13 cellular contexts compared by ENCODE assay signal in the genomic region with DNA sequence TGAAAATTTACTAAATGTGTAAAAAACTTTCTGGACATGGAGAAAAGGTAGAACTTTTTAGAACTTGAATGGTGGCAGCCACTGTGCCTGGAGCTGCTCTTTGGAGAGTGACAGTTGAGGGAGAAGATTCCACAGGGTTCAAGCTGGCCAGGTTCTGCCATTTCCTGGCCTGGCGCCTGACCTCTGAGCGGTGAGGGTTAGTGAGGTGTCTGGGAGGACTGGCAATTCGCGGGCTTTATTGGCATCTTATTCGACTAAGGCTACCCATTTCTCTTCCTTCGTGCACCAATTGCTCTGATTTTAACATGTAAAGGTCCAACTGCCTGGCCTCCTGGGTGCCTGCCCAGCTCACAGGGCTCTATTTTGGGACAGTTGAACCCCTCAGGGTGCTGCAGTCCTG. TPM values are rescaled to one million over a fixed set of nuclear protein-coding genes. Genes with fewer than 3 reads are reported as not detected.
DNase-seq lines count a peak whose midpoint lies in the region; ATAC-seq and TF ChIP-seq lines count a peak whose summit lies in the region.
"Had no signal": no experiment of that assay in that cellular context is flagged by ENCODE, and none has a peak within 500 bp of the region (broad histone marks: within the 10 kb centered on the region; RNA-seq: fewer than 3 reads in every experiment).

No MANE protein-coding gene starts in this region.

- no peaks in the 10 kb centered on the region for H3K36me3 Mint-ChIP-seq in glutamatergic neuron (ENCODE audit: unreplicated experiment)

- DNase-seq in SK-N-MC (ENCODE audit: low read depth, low spot score) (no peak), glutamatergic neuron (no peak), skeletal muscle cell (ENCODE audit: low read depth) (no peak), hippocampal formation (lab: John Stamatoyannopoulos, UW) (no peak), globus pallidus (ENCODE audit: low spot score) (no peak), dedifferentiated amniotic fluid mesenchymal stem cell (ENCODE audit: extremely low spot score) (no peak)
- DNase-seq: activated T-cell treated with anti-CD3 and anti-CD28 coated beads, Interleukin-2, amount 50 U/mL, for 48 hours; CD4-positive, alpha-beta T cell; GDM1; NCI-H1105 had no signal

- ATAC-seq in GM18517 (IDR thresholded peaks at IDR 0.05; ENCODE audit: unreplicated experiment), result no peak

- no peak overlapping the region for H3K27ac Mint-ChIP-seq in glutamatergic neuron (ENCODE audit: unreplicated experiment)
- H3K27ac Mint-ChIP-seq: CD4-positive, alpha-beta T cell had no signal

- H3K4me3 Mint-ChIP-seq in glutamatergic neuron (ENCODE audit: unreplicated experiment), result peak overlapping the region; percentile 42
- H3K4me3 Mint-ChIP-seq: CD4-positive, alpha-beta T cell had no signal

- peak overlapping the region; percentile 97 for H3K4me2 ChIP-seq in BLaER1

- H3K9me3 ChIP-seq in BLaER1 (no peaks in the 10 kb centered on the region), SK-N-MC (ENCODE audit: low read depth, low read length) (no peaks in the 10 kb centered on the region)

- H3K27me3 ChIP-seq in BLaER1, result no peaks in the 10 kb centered on the region

- peaks cover 33% of the 10 kb centered on the region for H3K4me1 Mint-ChIP-seq in glutamatergic neuron (ENCODE audit: low read depth, unreplicated experiment)

- peaks cover 3% of the 10 kb centered on the region for H3K27me3 Mint-ChIP-seq in glutamatergic neuron (ENCODE audit: unreplicated experiment)
- H3K27me3 Mint-ChIP-seq: CD4-positive, alpha-beta T cell had no signal

- peak overlapping the region; percentile 94; the same call in 1 of the 2 replicates for H3K9ac ChIP-seq in BLaER1
- no peak overlapping the region for H3K9ac ChIP-seq in SK-N-MC (ENCODE audit: insufficient read length)

- H3K9me3 Mint-ChIP-seq in glutamatergic neuron (ENCODE audit: unreplicated experiment), result peaks cover 5% of the 10 kb centered on the region
- H3K9me3 Mint-ChIP-seq: CD4-positive, alpha-beta T cell had no signal

- no peak for TF ChIP-seq CTCF in glutamatergic neuron (IDR thresholded peaks at IDR 0.05; ENCODE audit: partially characterized antibody, unreplicated experiment)

- H3K36me3 ChIP-seq in BLaER1, result peaks cover 36% of the 10 kb centered on the region
- H3K36me3 ChIP-seq in SK-N-MC (ENCODE audit: insufficient read depth, low read length), result 0 out of 2 replicates have a peak, but pooled peaks cover 4% of the 10 kb centered on the region

- H3K4me3 ChIP-seq in BLaER1 (peak overlapping the region; percentile 78), SK-N-MC (peak overlapping the region; percentile 16; the same call in 1 of the 2 replicates), skeletal muscle cell (ENCODE audit: low read depth, low read length) (peak overlapping the region; percentile 79)

- H3K4me1 ChIP-seq in BLaER1, result peaks cover 88% of the 10 kb centered on the region

- H3K27ac ChIP-seq in BLaER1 (peak overlapping the region; percentile 26; the same call in 1 of the 2 replicates), SK-N-MC (no peak overlapping the region)

- peaks cover 33% of the 10 kb centered on the region; the same call in 1 of the 2 replicates for H4K20me1 ChIP-seq in BLaER1

RNA-seq across cellular contexts. Expression of gene SNAI1, which starts 2.4 kb away (rescaled TPM):
- total RNA-seq in glutamatergic neuron (ENCODE audit: unreplicated experiment), result 3.9 TPM
- total RNA-seq: bronchial epithelial cell had no signal

RNA-seq across cellular contexts. Expression of gene RNF114, which starts 49.0 kb away (rescaled TPM):
- total RNA-seq in glutamatergic neuron (ENCODE audit: unreplicated experiment), result 64.2 TPM

Comparison
In these comparisons a context has a peak if more than half of its experiments do, and no peak if none do; other contexts are left out.
1. H3K4me3 ChIP-seq: peak in every context shown above with its lines; median percentile 79 in skeletal muscle cell; 78 in BLaER1; 16 in SK-N-MC.